In genomic region chr10:11578802-11579255, GRCh38 we compare ENCODE assay signal across 9 cellular contexts.
DNase-seq lines count a peak whose midpoint lies in the region; ATAC-seq and TF ChIP-seq lines count a peak whose summit lies in the region.
"Had no signal": no experiment of that assay in that cellular context is flagged by ENCODE, and none has a peak within 500 bp of the region (broad histone marks: within the 10 kb centered on the region; RNA-seq: fewer than 3 reads in every experiment).

No MANE protein-coding gene starts in this region.

- H3K9me3 Mint-ChIP-seq in activated T-cell treated with anti-CD3 and anti-CD28 coated beads, Interleukin-2, amount 50 U/mL, for 24 hours: no peaks in the 10 kb centered on the region

- H3K4me3 Mint-ChIP-seq in activated T-cell treated with anti-CD3 and anti-CD28 coated beads, Interleukin-2, amount 50 U/mL, for 24 hours: no peak overlapping the region

- H3K4me1 Mint-ChIP-seq in activated T-cell treated with anti-CD3 and anti-CD28 coated beads, Interleukin-2, amount 50 U/mL, for 24 hours (ENCODE audit: low read depth): peaks cover 42% of the 10 kb centered on the region

- H3K27me3 Mint-ChIP-seq in activated T-cell treated with anti-CD3 and anti-CD28 coated beads, Interleukin-2, amount 50 U/mL, for 24 hours: peaks cover 8% of the 10 kb centered on the region

- TF ChIP-seq POLR2A in GM18505 (IDR thresholded peaks at IDR 0.05; ENCODE audit: borderline replicate concordance, extremely low read depth, insufficient read depth, insufficient read length): no peak

- peak overlapping the region; percentile 44 for H3K27ac Mint-ChIP-seq in activated T-cell treated with anti-CD3 and anti-CD28 coated beads, Interleukin-2, amount 50 U/mL, for 24 hours

- H3K36me3 Mint-ChIP-seq in activated T-cell treated with anti-CD3 and anti-CD28 coated beads, Interleukin-2, amount 50 U/mL, for 24 hours (ENCODE audit: low read depth): no peaks in the 10 kb centered on the region

- DNase-seq in activated CD4-positive, CD25-positive, alpha-beta regulatory T cell treated with anti-CD3 and anti-CD28 coated beads, Interleukin-2, amount 50 U/mL, for 72 hours: no peak
- DNase-seq in activated T-cell treated with anti-CD3 and anti-CD28 coated beads, Interleukin-2, amount 50 U/mL, for 24 hours: no peak
- peak; percentile 13 to 19 for DNase-seq in stimulated activated CD8-positive, alpha-beta memory T cell treated with anti-CD3 and anti-CD28 coated beads, Interleukin-2, amount 100 ng/mL, for 48 hours (ENCODE audit: low read depth in 2 of 2)
- DNase-seq in AG08395 (ENCODE audit: low spot score) (no peak), DMS153 (lab: John Stamatoyannopoulos, UW) (no peak)
- DNase-seq: NCI-H1105 treated with DMSO at 0.1 percent for 48 hours had no signal

- ATAC-seq in activated CD4-positive, CD25-positive, alpha-beta regulatory T cell treated with anti-CD3 and anti-CD28 coated beads, Interleukin-2, amount 50 U/mL, for 24 hours: peak; percentile 55 to 57
- ATAC-seq in HG02759 (IDR thresholded peaks at IDR 0.05; ENCODE audit: unreplicated experiment): peak; percentile 73
- no peak for ATAC-seq in GM18505 (IDR thresholded peaks at IDR 0.05; ENCODE audit: unreplicated experiment)

Comparison
In these comparisons a context has a peak if more than half of its experiments do, and no peak if none do; other contexts are left out.
1. DNase-seq: peak in stimulated activated CD8-positive, alpha-beta memory T cell treated with anti-CD3 and anti-CD28 coated beads, Interleukin-2, amount 100 ng/mL, for 48 hours (2 of 2); none in activated CD4-positive, CD25-positive, alpha-beta regulatory T cell treated with anti-CD3 and anti-CD28 coated beads, Interleukin-2, amount 50 U/mL, for 72 hours (single experiment), activated T-cell treated with anti-CD3 and anti-CD28 coated beads, Interleukin-2, amount 50 U/mL, for 24 hours (single experiment), AG08395 (single experiment) and DMS153 (single experiment).